Comparison of ENCODE assay signal across 25 cellular contexts in the genomic region with DNA sequence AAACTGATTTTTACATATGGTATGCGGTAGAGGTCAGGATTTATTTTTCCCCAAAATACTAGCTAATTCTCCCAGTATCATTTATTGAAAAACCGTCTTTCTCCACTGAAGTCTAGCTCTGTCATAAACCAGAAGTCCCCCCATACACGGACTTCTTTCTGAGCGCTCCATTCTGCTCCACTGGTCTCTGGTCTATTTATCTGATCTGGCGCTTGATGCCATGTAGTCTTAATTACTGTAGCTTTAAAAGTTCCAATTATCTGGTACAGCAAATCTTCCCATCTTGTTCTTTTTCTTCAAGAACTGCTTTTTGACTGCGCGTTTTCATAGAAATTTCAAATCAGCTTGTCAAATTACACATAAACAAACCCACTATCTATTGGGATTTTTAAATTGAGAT.
"Had no signal": no experiment of that assay in that cellular context is flagged by ENCODE, and none has a peak within 500 bp of the region (broad histone marks: within the 10 kb centered on the region; RNA-seq: fewer than 3 reads in every experiment).

No MANE protein-coding gene starts in this region.

- H3K27me3 ChIP-seq: neutrophil, pancreas, right lobe of liver, sigmoid colon, stomach, thyroid gland, tibial nerve, upper lobe of left lung, vagina had no signal

- H3K4me1 ChIP-seq: pancreas, prostate gland, right lobe of liver, thyroid gland, vagina had no signal

- H3K9me3 ChIP-seq: neutrophil, pancreas, prostate gland, right lobe of liver, sigmoid colon, stomach, thoracic aorta, thyroid gland, tibial nerve, upper lobe of left lung, vagina had no signal

- H3K4me3 ChIP-seq: pancreas, prostate gland, right lobe of liver, sigmoid colon, stomach, thoracic aorta, thyroid gland, tibial nerve, upper lobe of left lung, vagina had no signal

- ATAC-seq: naive thymus-derived CD8-positive, alpha-beta T cell; natural killer cell treated with Interleukin-12 subunit alpha and Interleukin-12 subunit beta and Interleukin-15 and Interleukin-18, amount 100 ng/mL, for 72 hours; pancreas; right cardiac atrium; right lobe of liver; stimulated activated effector memory CD8-positive, alpha-beta T cell treated with anti-CD3 and anti-CD28 coated beads, Interleukin-12 subunit alpha, Interleukin-12 subunit beta, amount 100 ng/mL, for 72 hours; stimulated activated naive B cell treated with anti-CD40 and anti-IgM and Interleukin-4, amounts not matched to agents 10 μg/mL and 1 μg/mL and 100 μg/mL, for 72 hours had no signal

- DNase-seq: naive thymus-derived CD8-positive, alpha-beta T cell; nephron progenitor cell; nucleus accumbens; pancreas; right cardiac atrium; right lobe of liver; sigmoid colon; small intestine; stimulated activated CD4-positive, alpha-beta T cell treated with anti-CD3 and anti-CD28 coated beads, Interleukin-15, amount 100 ng/mL, for 24 hours; stimulated activated CD4-positive, alpha-beta T cell treated with anti-CD3 and anti-CD28 coated beads, Interleukin-2, amount 100 ng/mL, for 24 hours; stimulated activated CD4-positive, alpha-beta T cell treated with anti-CD3 and anti-CD28 coated beads, Interleukin-2, amount 100 ng/mL, for 48 hours; stimulated activated CD4-positive, alpha-beta T cell treated with anti-CD3 and anti-CD28 coated beads, Interleukin-4, amount 100 ng/mL, for 24 hours; stimulated activated naive B cell treated with anti-CD40 and anti-IgM and Interleukin-4, amounts not matched to agents 10 μg/mL and 1 μg/mL and 100 μg/mL, for 72 hours; stimulated activated naive CD4-positive, alpha-beta T cell treated with Interleukin-2 at 50 U/mL for 16 hours; stomach; thyroid gland; trophoblast cell; upper lobe of left lung had no signal

- H3K27ac ChIP-seq: neutrophil, pancreas, prostate gland, right lobe of liver, sigmoid colon, stomach, thoracic aorta, thyroid gland, tibial nerve, upper lobe of left lung, vagina had no signal

- H3K36me3 ChIP-seq: prostate gland had no signal
